17 cellular contexts compared by ENCODE assay signal in genomic region chr18:73639788-73640187, GRCh38.
DNase-seq lines count a peak whose midpoint lies in the region; ATAC-seq and TF ChIP-seq lines count a peak whose summit lies in the region.
"Had no signal": no experiment of that assay in that cellular context is flagged by ENCODE, and none has a peak within 500 bp of the region (broad histone marks: within the 10 kb centered on the region; RNA-seq: fewer than 3 reads in every experiment).

No MANE protein-coding gene starts in this region.

- H4K20me1 ChIP-seq in GM23338 (replicated peaks; ENCODE audit: insufficient read depth) (no peaks in the 10 kb centered on the region), PC-3 (ENCODE audit: low read length) (no peaks in the 10 kb centered on the region)

- no peak for TF ChIP-seq CTCF in GM23338 (conservative IDR thresholded peaks at IDR 0.05; ENCODE audit: low read depth in 2 of 2)
- TF ChIP-seq CTCF in Panc1 (IDR thresholded peaks at IDR 0.05) = no peak
- no peak for TF ChIP-seq CTCF in WTC11 (IDR thresholded peaks at IDR 0.05)
- TF ChIP-seq CTCF in PC-3 (conservative IDR thresholded peaks at IDR 0.05; ENCODE audit: low read depth, low read length) = no peak

- H3K9me2 ChIP-seq in GM23338 (ENCODE audit: insufficient read depth) (no peaks in the 10 kb centered on the region), PC-3 (replicated peaks; ENCODE audit: low read length) (no peaks in the 10 kb centered on the region)

- H3K9me3 Mint-ChIP-seq in GM23338 (no peaks in the 10 kb centered on the region), WTC11 (no peaks in the 10 kb centered on the region)
- peaks cover 0 to 3% (median 0%) of the 10 kb centered on the region in 11 donors for H3K9me3 Mint-ChIP-seq in naive thymus-derived CD4-positive, alpha-beta T cell

- no peaks in the 10 kb centered on the region for H3K36me3 Mint-ChIP-seq in GM23338 (ENCODE audit: low read depth)
- H3K36me3 Mint-ChIP-seq in WTC11 = no peaks in the 10 kb centered on the region
- H3K36me3 Mint-ChIP-seq in naive thymus-derived CD4-positive, alpha-beta T cell = no peaks in the 10 kb centered on the region
- H3K36me3 Mint-ChIP-seq: CD4-positive, alpha-beta memory T cell had no signal

- POLR2A ChIA-PET in Panc1 (lab: Charles Lee) (interaction anchor here (0.6 kb wide), 1 partner anchor 1660 kb away, joined by 3 read pairs; no protein-coding TSS in a partner anchor), WTC11 (lab: Charles Lee) (no interaction called here), PC-3 (lab: Charles Lee; ENCODE audit: unreplicated experiment) (no interaction called here)
- POLR2A ChIA-PET in naive thymus-derived CD4-positive, alpha-beta T cell (lab: Charles Lee) = no interaction called here

- no peaks in the 10 kb centered on the region for H3K4me1 ChIP-seq in GM23338 (ENCODE audit: insufficient read depth)
- no peaks in the 10 kb centered on the region for H3K4me1 ChIP-seq in Panc1 (ENCODE audit: control insufficient read depth, insufficient read depth, low read length)
- no peaks in the 10 kb centered on the region for H3K4me1 ChIP-seq in naive thymus-derived CD4-positive, alpha-beta T cell (ENCODE audit: control insufficient read depth in 2 of 2, insufficient read depth in 2 of 2, low read length in 2 of 2)
- peaks cover 8% of the 10 kb centered on the region for H3K4me1 ChIP-seq in PC-3 (ENCODE audit: insufficient read depth, low read length)
- H3K4me1 ChIP-seq: A549, BE2C, HAP-1 had no signal

- H3K36me3 ChIP-seq in GM23338 (ENCODE audit: insufficient read depth) (no peaks in the 10 kb centered on the region), Panc1 (ENCODE audit: control insufficient read depth, insufficient read depth, low read length) (no peaks in the 10 kb centered on the region), PC-3 (ENCODE audit: low read depth, low read length) (no peaks in the 10 kb centered on the region)
- H3K36me3 ChIP-seq in naive thymus-derived CD4-positive, alpha-beta T cell (ENCODE audit: control insufficient read depth in 2 of 3, insufficient read depth in 3 of 3, low read length in 3 of 3) = no peaks in the 10 kb centered on the region
- H3K36me3 ChIP-seq: BE2C, HAP-1 had no signal

- no peak overlapping the region for H3K9ac ChIP-seq in PC-3 (ENCODE audit: low read length)

- H3K27ac ChIP-seq in GM23338 (ENCODE audit: low read depth) (no peak overlapping the region), Panc1 (ENCODE audit: low read length) (no peak overlapping the region), PC-3 (ENCODE audit: low read length) (no peak overlapping the region)
- no peak overlapping the region for H3K27ac ChIP-seq in naive thymus-derived CD4-positive, alpha-beta T cell (ENCODE audit: low read depth, low read length)
- H3K27ac ChIP-seq: A549, C4-2B had no signal

- in situ Hi-C loops in Panc1 (cut with HindIII; ENCODE audit: low pct_unique_long_range_greater_than_20kb, low sequenced_read_pairs) = no loop called here

- H3K4me3 ChIP-seq in GM23338 (no peak overlapping the region), Panc1 (ENCODE audit: low read depth in 2 of 2, low read length in 2 of 2) (no peak overlapping the region), PC-3 (ENCODE audit: low read length) (no peak overlapping the region)
- no peak overlapping the region for H3K4me3 ChIP-seq in naive thymus-derived CD4-positive, alpha-beta T cell (ENCODE audit: low read length)
- H3K4me3 ChIP-seq: A549, GM12878, HAP-1 had no signal

- DNase-seq in GM23338 (ENCODE audit: low spot score) = no peak
- DNase-seq in NCI-H146 (lab: John Stamatoyannopoulos, UW) = peak; percentile 54
- DNase-seq in Panc1 (ENCODE audit: low read depth, low spot score) = no peak
- no peak for DNase-seq in WTC11 (ENCODE audit: low spot score)
- DNase-seq in activated CD4-positive, alpha-beta T cell treated with anti-CD3 and anti-CD28 coated beads, Interleukin-2, amount 50 U/mL, for 4 hours = no peak
- DNase-seq in naive thymus-derived CD4-positive, alpha-beta T cell = no peak
- DNase-seq in Right ventricle myocardium inferior (ENCODE audit: missing footprints) = no peak
- DNase-seq in PC-3 = no peak
- DNase-seq: BE2C; CD4-positive, alpha-beta memory T cell; DMS153; DMS79 treated with DMSO at 0.1 percent for 48 hours; GOT3 had no signal

- ATAC-seq in GM23338 (peak; percentile 39; the same call in 1 of the 3 replicates), Panc1 (peak; percentile 51; the same call in 1 of the 2 replicates), WTC11 (peak; percentile 41; the same call in 1 of the 2 replicates), Right ventricle myocardium inferior (no peak), PC-3 (no peak)
- ATAC-seq in naive thymus-derived CD4-positive, alpha-beta T cell = no peak
- ATAC-seq: A549, GM12878 had no signal

- H3K27me3 ChIP-seq in GM23338 (ENCODE audit: insufficient read depth) (no peaks in the 10 kb centered on the region), Panc1 (ENCODE audit: control insufficient read depth, insufficient read depth, low read length) (0 out of 2 replicates have a peak, but pooled peaks cover 2% of the 10 kb centered on the region), PC-3 (ENCODE audit: low read length) (no peaks in the 10 kb centered on the region)
- H3K27me3 ChIP-seq in naive thymus-derived CD4-positive, alpha-beta T cell (ENCODE audit: control insufficient read depth in 2 of 2, insufficient read depth in 2 of 2, low read length in 2 of 2) = no peaks in the 10 kb centered on the region
- H3K27me3 ChIP-seq: BE2C had no signal

- H2AFZ ChIP-seq in GM23338 = peak overlapping the region; percentile 50; the same call in 1 of the 2 replicates
- no peak overlapping the region for H2AFZ ChIP-seq in PC-3 (ENCODE audit: low read length)

- H3K27ac Mint-ChIP-seq in GM23338 (no peak overlapping the region), WTC11 (no peak overlapping the region)
- H3K27ac Mint-ChIP-seq in naive thymus-derived CD4-positive, alpha-beta T cell = no peak overlapping the region
- H3K27ac Mint-ChIP-seq: CD4-positive, alpha-beta memory T cell had no signal

- BruUV-seq in Panc1 (replicated peaks; lab: Mats Ljungman, UMichigan) (no TSS peak), PC-3 (replicated peaks; lab: Mats Ljungman, UMichigan) (no TSS peak)

- CTCF ChIA-PET in Panc1 (lab: Charles Lee) (no interaction called here), WTC11 (lab: Charles Lee) (no interaction called here), PC-3 (lab: Charles Lee) (no interaction called here)
- CTCF ChIA-PET in naive thymus-derived CD4-positive, alpha-beta T cell (lab: Charles Lee) = no interaction called here

- intact Hi-C loops in Panc1 (cut with micrococcal nuclease; ENCODE audit: unreplicated experiment) (no loop called here), Right ventricle myocardium inferior (cut with DNase I) (no loop called here), PC-3 (cut with micrococcal nuclease) (no loop called here)
- intact Hi-C loops in naive thymus-derived CD4-positive, alpha-beta T cell (cut with micrococcal nuclease) = no loop called here

- no peaks in the 10 kb centered on the region for H3F3A ChIP-seq in GM23338 (replicated peaks; ENCODE audit: low read depth)
- no peaks in the 10 kb centered on the region for H3F3A ChIP-seq in PC-3 (ENCODE audit: low read length, unreplicated experiment)

- H3K9me3 ChIP-seq in Panc1 (ENCODE audit: control insufficient read depth, insufficient read depth, low read depth, low read length) = no peaks in the 10 kb centered on the region
- no peaks in the 10 kb centered on the region for H3K9me3 ChIP-seq in naive thymus-derived CD4-positive, alpha-beta T cell (ENCODE audit: control insufficient read depth in 2 of 3, low read length in 3 of 3)
- no peaks in the 10 kb centered on the region for H3K9me3 ChIP-seq in PC-3 (ENCODE audit: low read length)
- H3K9me3 ChIP-seq: A549, BE2C had no signal

- H3K4me2 ChIP-seq in GM23338 (no peak overlapping the region), PC-3 (ENCODE audit: low read length) (no peak overlapping the region)
- H3K4me2 ChIP-seq: A549 had no signal

- no peaks in the 10 kb centered on the region for H3K79me2 ChIP-seq in GM23338 (replicated peaks; ENCODE audit: insufficient read depth)
- no peaks in the 10 kb centered on the region for H3K79me2 ChIP-seq in PC-3 (ENCODE audit: low read length)

- H3K4me3 Mint-ChIP-seq in GM23338 (no peak overlapping the region), WTC11 (no peak overlapping the region)
- H3K4me3 Mint-ChIP-seq in naive thymus-derived CD4-positive, alpha-beta T cell = no peak overlapping the region
- H3K4me3 Mint-ChIP-seq: CD4-positive, alpha-beta memory T cell had no signal

- H3K27me3 Mint-ChIP-seq in GM23338 (ENCODE audit: insufficient read depth, low read depth, poor library complexity) (peaks cover 2% of the 10 kb centered on the region), WTC11 (ENCODE audit: low read depth) (no peaks in the 10 kb centered on the region; the same call in 1 of the 2 replicates)
- no peaks in the 10 kb centered on the region for H3K27me3 Mint-ChIP-seq in naive thymus-derived CD4-positive, alpha-beta T cell
- H3K27me3 Mint-ChIP-seq: CD4-positive, alpha-beta memory T cell had no signal

- H3K4me1 Mint-ChIP-seq in GM23338 = peaks cover 3% of the 10 kb centered on the region; the same call in 2 of the 3 replicates
- H3K4me1 Mint-ChIP-seq in WTC11 = 0 out of 2 replicates have a peak, but pooled peaks cover 1% of the 10 kb centered on the region
- H3K4me1 Mint-ChIP-seq in naive thymus-derived CD4-positive, alpha-beta T cell = no peaks in the 10 kb centered on the region
- H3K4me1 Mint-ChIP-seq: CD4-positive, alpha-beta memory T cell had no signal

TF ChIP-seq in GM23338, 12 proteins besides CTCF, POLR2A, EP300 and RAD21 (continues in another document):
- TF ChIP-seq NANOG (IDR thresholded peaks at IDR 0.05; ENCODE audit: borderline replicate concordance) = no peak
- TF ChIP-seq ZNF114 (CRISPR knock-in tag; IDR thresholded peaks at IDR 0.05) = no peak
- no peak for TF ChIP-seq STAT1 (IDR thresholded peaks at IDR 0.05; ENCODE audit: unreplicated experiment)
- no peak for TF ChIP-seq CREB1 (CRISPR knock-in tag; IDR thresholded peaks at IDR 0.05; ENCODE audit: low read depth)
- TF ChIP-seq JUNB (IDR thresholded peaks at IDR 0.05; ENCODE audit: unreplicated experiment) = no peak
- no peak for TF ChIP-seq EZH2 (IDR thresholded peaks at IDR 0.05; ENCODE audit: low read depth, unreplicated experiment)
- TF ChIP-seq ZNF331 (CRISPR knock-in tag; IDR thresholded peaks at IDR 0.05; ENCODE audit: low read depth) = no peak

TF ChIP-seq in WTC11, 78 proteins besides CTCF, POLR2A, EP300 and RAD21 (continues in another document):
- no peak for TF ChIP-seq IRF1 (CRISPR knock-in tag; IDR thresholded peaks at IDR 0.05)

Comparison
In these comparisons a context has a peak if more than half of its experiments do, and no peak if none do; other contexts are left out.
1. ATAC-seq: peak in GM23338 (single experiment), Panc1 (single experiment) and WTC11 (single experiment); none in naive thymus-derived CD4-positive, alpha-beta T cell (single experiment), Right ventricle myocardium inferior (single experiment) and PC-3 (single experiment).